2 cellular contexts compared by ENCODE assay signal in the genomic region with DNA sequence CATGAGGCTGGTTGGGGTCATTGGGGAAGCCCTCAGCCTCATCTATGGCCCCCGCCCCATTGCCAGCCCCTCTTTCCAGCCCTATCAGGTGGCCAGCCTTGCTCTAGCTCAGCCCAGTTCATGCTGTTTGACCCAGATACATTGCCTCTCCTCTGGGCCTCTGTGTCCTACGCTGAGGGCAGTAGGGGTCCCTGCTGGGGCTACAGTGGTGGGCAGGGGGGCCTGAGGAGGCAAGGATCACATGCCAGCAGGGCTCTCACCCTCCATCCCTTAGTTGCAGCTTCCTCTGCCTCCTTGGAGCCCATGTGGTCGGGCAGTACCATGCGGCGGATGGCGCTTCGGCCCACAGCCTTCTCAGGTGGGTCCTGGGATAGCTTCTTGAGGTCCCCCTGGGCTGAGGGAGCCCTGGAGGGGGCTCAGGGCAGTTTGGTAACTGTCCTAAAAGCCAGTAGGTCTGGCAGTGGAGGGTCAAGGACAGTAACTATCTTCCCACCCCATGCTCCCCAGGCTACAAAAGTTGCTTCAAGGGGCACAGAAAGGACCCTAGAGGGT.
TF ChIP-seq lines count a peak whose summit lies in the region.

No MANE protein-coding gene starts in this region.

TF ChIP-seq in GM12891, 5 proteins besides CTCF, POLR2A, EP300 and RAD21:
- TF ChIP-seq POU2F2 (IDR thresholded peaks at IDR 0.05; ENCODE audit: low read depth, low read length) (no peak), POLR2AphosphoS5 (IDR thresholded peaks at IDR 0.05; ENCODE audit: low read depth, low read length) (no peak), TAF1 (IDR thresholded peaks at IDR 0.05; ENCODE audit: low read depth, low read length) (no peak), SPI1 (IDR thresholded peaks at IDR 0.05; ENCODE audit: low read depth, low read length) (no peak), PAX5 (IDR thresholded peaks at IDR 0.05; ENCODE audit: insufficient read depth, low read length, severe bottlenecking) (no peak)

TF ChIP-seq in K562, 482 proteins besides CTCF, POLR2A, EP300 and RAD21:
- TF ChIP-seq RBFOX2 (IDR thresholded peaks at IDR 0.05; ENCODE audit: low read depth, low read length), result 0 out of 2 replicates have a peak, but pooled peaks have one; percentile 4
- no peak for TF ChIP-seq TRIM28 (IDR thresholded peaks at IDR 0.05)
